ENCODE assay signal across 9 cellular contexts in genomic region chr6:169250660-169251059, GRCh38. TPM values are rescaled to one million over a fixed set of nuclear protein-coding genes. Genes with fewer than 3 reads are reported as not detected.
DNase-seq lines count a peak whose midpoint lies in the region; TF ChIP-seq lines count a peak whose summit lies in the region.
"Had no signal": no experiment of that assay in that cellular context is flagged by ENCODE, and none has a peak within 500 bp of the region (broad histone marks: within the 10 kb centered on the region; RNA-seq: fewer than 3 reads in every experiment).

No MANE protein-coding gene starts in this region.

- TF ChIP-seq CTCF in cardiac fibroblast (IDR thresholded peaks at IDR 0.05; ENCODE audit: low read depth, low read length), result no peak
- TF ChIP-seq CTCF in uterus (IDR thresholded peaks at IDR 0.05), result no peak

- no peaks in the 10 kb centered on the region for H3K9me3 ChIP-seq in uterus

- intact Hi-C loops in uterus (cut with DNase I; ENCODE audit: low total_unique reads), result no loop called here

- peak; percentile 24 for DNase-seq in activated effector memory CD4-positive, alpha-beta T cell treated with anti-CD3 and anti-CD28 coated beads, Interleukin-2, amount 50 U/mL, for 16 hours
- DNase-seq in activated effector memory CD4-positive, alpha-beta T cell treated with Interleukin-2 at 50 U/mL for 16 hours, result no peak
- peak; percentile 81 to 94 for DNase-seq in cardiac fibroblast (ENCODE audit: low read depth in 2 of 2)
- peak; percentile 83 for DNase-seq in kidney tubule cell (ENCODE audit: low spot score)
- DNase-seq in uterus, result peak in 1 of 2 donors; percentile 73
- DNase-seq in NCI-H1694 treated with DMSO at 0.1 percent for 48 hours (lab: John Stamatoyannopoulos, UW), result no peak
- no peak for DNase-seq in NCI-H2107 (lab: John Stamatoyannopoulos, UW)
- DNase-seq in NCI-H69 (lab: John Stamatoyannopoulos, UW), result no peak

- H3K27me3 ChIP-seq in uterus, result no peaks in the 10 kb centered on the region
- H3K27me3 ChIP-seq: BLaER1 treated with 17β-estradiol and CSF1 and Interleukin-3, amounts not matched to agents 10 nM and 100 nM had no signal

- peak overlapping the region; percentile 83 for H3K27ac ChIP-seq in uterus
- H3K27ac ChIP-seq: BLaER1 treated with 17β-estradiol and CSF1 and Interleukin-3, amounts not matched to agents 10 nM and 100 nM had no signal

- H3K4me1 ChIP-seq in uterus, result no peaks in the 10 kb centered on the region

- TF ChIP-seq POLR2A in uterus (IDR thresholded peaks at IDR 0.05), result peak in 1 of 2 donors; percentile 25

- H3K4me3 ChIP-seq in cardiac fibroblast (replicated peaks in 1 of 2; ENCODE audit: low read depth in 2 of 2, low read length in 2 of 2) (peak overlapping the region; percentile 29 to 66), uterus (peak overlapping the region in 1 of 2 donors; percentile 52)
- H3K4me3 ChIP-seq: BLaER1 treated with 17β-estradiol and CSF1 and Interleukin-3, amounts not matched to agents 10 nM and 100 nM had no signal

- no peaks in the 10 kb centered on the region for H3K36me3 ChIP-seq in uterus
- H3K36me3 ChIP-seq: BLaER1 treated with 17β-estradiol and CSF1 and Interleukin-3, amounts not matched to agents 10 nM and 100 nM had no signal

RNA-seq across cellular contexts. Expression of gene THBS2, which starts 3.0 kb away (rescaled TPM):
- 100 to 1,000 TPM in 2 of 4 donors, 10 to 100 TPM in 2; 84.0 to 224 (median 136) TPM for total RNA-seq in uterus

Comparison
In these comparisons a context has a peak if more than half of its experiments do, and no peak if none do; other contexts are left out.
1. DNase-seq: peak in activated effector memory CD4-positive, alpha-beta T cell treated with anti-CD3 and anti-CD28 coated beads, Interleukin-2, amount 50 U/mL, for 16 hours (single experiment), cardiac fibroblast (2 of 2) and kidney tubule cell (single experiment); none in activated effector memory CD4-positive, alpha-beta T cell treated with Interleukin-2 at 50 U/mL for 16 hours (single experiment), NCI-H1694 treated with DMSO at 0.1 percent for 48 hours (single experiment), NCI-H2107 (single experiment) and NCI-H69 (single experiment).